Comparison of ENCODE assay signal across 8 cellular contexts in genomic region chr2:202634556-202635440, GRCh38. TPM values are rescaled to one million over a fixed set of nuclear protein-coding genes. Genes with fewer than 3 reads are reported as not detected.
A peak's percentile ranks its signal among the peaks of the same experiment; 100 is the strongest.
DNase-seq lines count a peak whose midpoint lies in the region; ATAC-seq and TF ChIP-seq lines count a peak whose summit lies in the region.

Gene FAM117B, plus strand, starts transcription at chr2:202634969. Its CDS starts 219 bp downstream, at chr2:202635188.

- ATAC-seq in GM19025 (IDR thresholded peaks at IDR 0.05; ENCODE audit: low read depth, unreplicated experiment) (peak; percentile 87), HG03280 (IDR thresholded peaks at IDR 0.05; ENCODE audit: unreplicated experiment) (peak; percentile 93), activated B cell treated with CpG ODN at 0.5 μM for 24 hours (ENCODE audit: low read depth) (peak; percentile 88)

- CTCF ChIA-PET in activated B cell treated with CpG ODN at 0.5 μM for 24 hours (lab: Charles Lee), result interaction anchor here (0.6 to 2.5 kb wide), 7 partner anchors 25 to 236 kb away, joined by 3 to 18 read pairs (median 4); no protein-coding TSS in a partner anchor

- no peak for TF ChIP-seq CTCF in AG09319 (IDR thresholded peaks at IDR 0.05; ENCODE audit: low read depth, low read length)
- TF ChIP-seq CTCF in activated B cell treated with CpG ODN at 0.5 μM for 24 hours (IDR thresholded peaks at IDR 0.05), result no peak

- H3K27me3 Mint-ChIP-seq in activated B cell treated with CpG ODN at 0.5 μM for 24 hours, result no peaks in the 10 kb centered on the region
- H3K27me3 Mint-ChIP-seq in immature natural killer cell (ENCODE audit: low read depth in 3 of 3), result peaks cover 5 to 8% (median 6%) of the 10 kb centered on the region in 3 donors

- peaks cover 53% of the 10 kb centered on the region for H3K4me1 Mint-ChIP-seq in activated B cell treated with CpG ODN at 0.5 μM for 24 hours
- peaks cover 23 to 31% of the 10 kb centered on the region in 2 donors for H3K4me1 Mint-ChIP-seq in immature natural killer cell

- H3K36me3 Mint-ChIP-seq in activated B cell treated with CpG ODN at 0.5 μM for 24 hours (ENCODE audit: low read depth) (peaks cover 18% of the 10 kb centered on the region), immature natural killer cell (no peaks in the 10 kb centered on the region)

- H3K9me3 Mint-ChIP-seq in activated B cell treated with CpG ODN at 0.5 μM for 24 hours (no peaks in the 10 kb centered on the region), immature natural killer cell (no peaks in the 10 kb centered on the region)

- POLR2A ChIA-PET in activated B cell treated with CpG ODN at 0.5 μM for 24 hours (lab: Charles Lee), result interaction anchor here (0.5 to 3.7 kb wide), 49 partner anchors 8 to 604 kb away, joined by 3 to 117 read pairs (median 6); partner anchors contain the start of genes CARF, ICA1L, NBEAL1 and WDR12

- H3K4me3 Mint-ChIP-seq in activated B cell treated with CpG ODN at 0.5 μM for 24 hours, result peak within 1 kb of the TSS; percentile 95
- H3K4me3 Mint-ChIP-seq in immature natural killer cell, result peak within 1 kb of the TSS; percentile 96 to 98 (median 96)

- DNase-seq in AG09319 (ENCODE audit: extremely low read depth, low read depth) (peak; percentile 79), NCI-H345 (lab: John Stamatoyannopoulos, UW) (peak; percentile 99), activated B cell treated with CpG ODN at 0.5 μM for 24 hours (peak; percentile 92), immature natural killer cell (peak; percentile 95 to 96 (median 95)), smooth muscle cell of the brain vasculature (ENCODE audit: low read depth, low spot score) (peak; percentile 90)
- peak; percentile 97 for DNase-seq in central memory CD4-positive, alpha-beta T cell

- H3K27ac Mint-ChIP-seq in activated B cell treated with CpG ODN at 0.5 μM for 24 hours (peak within 1 kb of the TSS; percentile 100), immature natural killer cell (peak within 1 kb of the TSS; percentile 86 to 97 (median 96))

- intact Hi-C loops in activated B cell treated with CpG ODN at 0.5 μM for 24 hours (cut with micrococcal nuclease), result loop anchor here (1.0 to 5.0 kb wide), 11 partner anchors 9 to 604 kb away; partner anchors contain the start of genes BMPR2, ICA1L, NBEAL1 and NOP58

RNA-seq across cellular contexts. Expression of gene FAM117B, which starts in this region (rescaled TPM):
- 21.3 and 22.5 TPM in 2 replicates for total RNA-seq in activated B cell treated with CpG ODN at 0.5 μM for 24 hours
- polyA plus RNA-seq in immature natural killer cell, result 1 to 10 TPM; 2.2 to 4.7 (median 3.3) TPM

Comparison
In these comparisons a context has a peak if more than half of its experiments do, and no peak if none do; other contexts are left out.
1. Peak in every context shown above with its lines: DNase-seq and ATAC-seq.